14 cellular contexts compared by ENCODE assay signal in genomic region chr9:123513554-123513953, GRCh38.
DNase-seq lines count a peak whose midpoint lies in the region; ATAC-seq and TF ChIP-seq lines count a peak whose summit lies in the region.
"Had no signal": no experiment of that assay in that cellular context is flagged by ENCODE, and none has a peak within 500 bp of the region (broad histone marks: within the 10 kb centered on the region; RNA-seq: fewer than 3 reads in every experiment).

No MANE protein-coding gene starts in this region.

- H3K79me2 ChIP-seq in PC-3 (ENCODE audit: low read length): no peaks in the 10 kb centered on the region

- H3K27me3 Mint-ChIP-seq in CD14-positive monocyte (ENCODE audit: low read depth in 3 of 3): no peaks in the 10 kb centered on the region
- H3K27me3 Mint-ChIP-seq: CD4-positive, alpha-beta T cell; IgD-negative memory B cell had no signal

- intact Hi-C loops in PC-3 (cut with micrococcal nuclease) (no loop called here), sciatic nerve (cut with DNase I) (no loop called here), CD14-positive monocyte (cut with micrococcal nuclease) (no loop called here), ovary (cut with DNase I) (no loop called here)

- POLR2A ChIA-PET in PC-3 (lab: Charles Lee; ENCODE audit: unreplicated experiment): no interaction called here

- H3K27ac ChIP-seq in PC-3 (ENCODE audit: low read length) (no peak overlapping the region), ovary (no peak overlapping the region)
- H3K27ac ChIP-seq: BLaER1 treated with 17β-estradiol and CSF1 and Interleukin-3, amounts not matched to agents 10 nM and 100 nM had no signal

- H3K4me1 Mint-ChIP-seq in CD14-positive monocyte: peaks cover 2% of the 10 kb centered on the region
- H3K4me1 Mint-ChIP-seq: GM23338, IgD-negative memory B cell had no signal

- TF ChIP-seq CTCF in PC-3 (conservative IDR thresholded peaks at IDR 0.05; ENCODE audit: low read depth, low read length) (no peak), epithelial cell of esophagus (IDR thresholded peaks at IDR 0.05; ENCODE audit: insufficient read depth, low read depth, low read length, missing control alignments) (no peak), CD14-positive monocyte (IDR thresholded peaks at IDR 0.05) (no peak), ovary (IDR thresholded peaks at IDR 0.05) (no peak)

- no peak overlapping the region for H3K27ac Mint-ChIP-seq in CD14-positive monocyte
- H3K27ac Mint-ChIP-seq: CD4-positive, alpha-beta T cell; GM23338 had no signal

- no peak for TF ChIP-seq POLR2A in ovary (IDR thresholded peaks at IDR 0.05)

- H3K4me3 Mint-ChIP-seq in CD14-positive monocyte: no peak overlapping the region
- H3K4me3 Mint-ChIP-seq: CD4-positive, alpha-beta T cell; GM23338; H9; IgD-negative memory B cell had no signal

- H3K9ac ChIP-seq in PC-3 (ENCODE audit: low read length): no peak overlapping the region
- H3K9ac ChIP-seq: BLaER1 treated with 17β-estradiol and CSF1 and Interleukin-3, amounts not matched to agents 10 nM and 100 nM had no signal

- WGBS in ovary, 3 donors: 93 to 100% (median 96%) methylated on average over 2 of the region's 2 CpGs

- H3K9me3 ChIP-seq in PC-3 (ENCODE audit: low read length): no peaks in the 10 kb centered on the region
- no peaks in the 10 kb centered on the region for H3K9me3 ChIP-seq in ovary
- H3K9me3 ChIP-seq: BLaER1 treated with 17β-estradiol and CSF1 and Interleukin-3, amounts not matched to agents 10 nM and 100 nM had no signal

- no peaks in the 10 kb centered on the region for H3K9me3 Mint-ChIP-seq in CD14-positive monocyte
- H3K9me3 Mint-ChIP-seq: CD4-positive, alpha-beta T cell; GM23338; H9; IgD-negative memory B cell had no signal

- no peaks in the 10 kb centered on the region for H3F3A ChIP-seq in PC-3 (ENCODE audit: low read length, unreplicated experiment)

- CTCF ChIA-PET in PC-3 (lab: Charles Lee): no interaction called here

- H3K36me3 ChIP-seq in PC-3 (ENCODE audit: low read depth, low read length) (no peaks in the 10 kb centered on the region), ovary (no peaks in the 10 kb centered on the region)

- no peak for TF ChIP-seq EP300 in ovary (IDR thresholded peaks at IDR 0.05)

- H4K20me1 ChIP-seq in PC-3 (ENCODE audit: low read length): no peaks in the 10 kb centered on the region

- H2AFZ ChIP-seq in PC-3 (ENCODE audit: low read length): no peak overlapping the region
- H2AFZ ChIP-seq: GM23338 had no signal

- no TSS peak for BruUV-seq in PC-3 (replicated peaks; lab: Mats Ljungman, UMichigan)

- H3K27me3 ChIP-seq in PC-3 (ENCODE audit: low read length) (no peaks in the 10 kb centered on the region), ovary (no peaks in the 10 kb centered on the region)
- H3K27me3 ChIP-seq: BLaER1 treated with 17β-estradiol and CSF1 and Interleukin-3, amounts not matched to agents 10 nM and 100 nM had no signal

- no peaks in the 10 kb centered on the region for H3K9me2 ChIP-seq in PC-3 (replicated peaks; ENCODE audit: low read length)

- H3K4me1 ChIP-seq in PC-3 (ENCODE audit: insufficient read depth, low read length) (no peaks in the 10 kb centered on the region; the same call in 1 of the 2 replicates), ovary (ENCODE audit: insufficient read depth) (peaks cover 4% of the 10 kb centered on the region)

- no peak overlapping the region for H3K4me3 ChIP-seq in PC-3 (ENCODE audit: low read length)
- H3K4me3 ChIP-seq in epithelial cell of esophagus (ENCODE audit: low read length): no peak overlapping the region
- no peak overlapping the region for H3K4me3 ChIP-seq in ovary
- H3K4me3 ChIP-seq: BLaER1 treated with 17β-estradiol and CSF1 and Interleukin-3, amounts not matched to agents 10 nM and 100 nM; GM23338 had no signal

- H3K4me2 ChIP-seq in PC-3 (ENCODE audit: low read length): no peak overlapping the region
- H3K4me2 ChIP-seq: BLaER1 treated with 17β-estradiol and CSF1 and Interleukin-3, amounts not matched to agents 10 nM and 100 nM; GM23338 had no signal

- peaks cover 42 to 53% of the 10 kb centered on the region in 2 donors for H3K36me3 Mint-ChIP-seq in CD14-positive monocyte

- ATAC-seq in PC-3: no peak
- ATAC-seq in sciatic nerve: no peak
- no peak for ATAC-seq in GM18867 (IDR thresholded peaks at IDR 0.05; ENCODE audit: unreplicated experiment)
- ATAC-seq: GM23338 had no signal

- DNase-seq in DMS53 treated with DMSO at 0.1 percent for 48 hours (lab: John Stamatoyannopoulos, UW; ENCODE audit: unreplicated experiment) (peak; percentile 8), PC-3 (peak; percentile 32), epithelial cell of esophagus (ENCODE audit: low read depth) (peak; percentile 62), sciatic nerve (ENCODE audit: low spot score) (peak; percentile 12), CD14-positive monocyte (ENCODE audit: low spot score) (no peak), ovary (no peak)
- DNase-seq: ACHN; CD4-positive, alpha-beta T cell; DMS153; H9 had no signal

Comparison
In these comparisons a context has a peak if more than half of its experiments do, and no peak if none do; other contexts are left out.
1. DNase-seq: peak in DMS53 treated with DMSO at 0.1 percent for 48 hours (single experiment), PC-3 (single experiment), epithelial cell of esophagus (single experiment) and sciatic nerve (single experiment); none in CD14-positive monocyte (single experiment) and ovary (0 of 5).